In the genomic region with DNA sequence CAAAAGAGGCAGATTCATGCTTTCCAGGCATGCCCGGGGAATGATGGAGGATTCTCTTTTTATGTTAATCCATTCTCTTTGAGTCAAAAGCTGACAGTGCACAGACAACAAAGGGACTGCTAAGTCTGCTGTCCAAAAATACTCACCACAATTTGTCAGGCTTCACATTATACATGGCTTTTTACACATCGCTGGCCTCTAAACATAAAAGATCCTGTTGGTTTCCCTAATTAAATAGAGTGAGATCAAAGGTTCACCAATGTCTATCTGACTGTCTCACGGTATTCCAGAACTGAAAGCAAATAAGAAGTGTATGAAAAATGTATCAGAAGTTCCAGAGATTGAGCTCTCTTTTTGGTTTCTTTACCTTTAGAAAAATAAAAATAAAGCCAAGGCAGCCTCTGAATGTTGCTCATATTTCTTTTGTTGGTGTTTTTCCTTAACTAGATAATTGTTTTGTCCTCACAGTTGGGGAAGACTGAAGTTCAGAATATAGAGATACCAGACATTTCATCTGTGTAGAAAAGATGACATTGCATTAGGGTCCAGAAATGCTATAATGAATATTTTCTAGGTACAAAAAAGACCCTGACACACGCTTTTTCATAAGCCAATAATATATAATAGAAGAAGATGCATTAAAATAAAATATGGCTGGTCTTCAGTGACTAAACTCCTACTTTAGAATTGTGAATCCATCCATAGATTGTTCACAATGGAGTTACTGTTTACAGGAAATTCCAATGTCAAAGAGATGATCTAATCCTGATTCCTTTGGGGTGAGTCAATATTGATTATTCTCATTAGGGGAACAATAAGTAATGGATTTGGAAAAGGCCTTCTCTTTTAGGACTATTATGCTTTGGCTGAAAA, we compare ENCODE assay signal across 1 cellular context.
TF ChIP-seq lines count a peak whose summit lies in the region.

No MANE protein-coding gene starts in this region.

TF ChIP-seq in HepG2, 621 proteins besides CTCF, POLR2A, EP300 and RAD21 (continued from another document and continues in another):
- TF ChIP-seq, protein P1, sequence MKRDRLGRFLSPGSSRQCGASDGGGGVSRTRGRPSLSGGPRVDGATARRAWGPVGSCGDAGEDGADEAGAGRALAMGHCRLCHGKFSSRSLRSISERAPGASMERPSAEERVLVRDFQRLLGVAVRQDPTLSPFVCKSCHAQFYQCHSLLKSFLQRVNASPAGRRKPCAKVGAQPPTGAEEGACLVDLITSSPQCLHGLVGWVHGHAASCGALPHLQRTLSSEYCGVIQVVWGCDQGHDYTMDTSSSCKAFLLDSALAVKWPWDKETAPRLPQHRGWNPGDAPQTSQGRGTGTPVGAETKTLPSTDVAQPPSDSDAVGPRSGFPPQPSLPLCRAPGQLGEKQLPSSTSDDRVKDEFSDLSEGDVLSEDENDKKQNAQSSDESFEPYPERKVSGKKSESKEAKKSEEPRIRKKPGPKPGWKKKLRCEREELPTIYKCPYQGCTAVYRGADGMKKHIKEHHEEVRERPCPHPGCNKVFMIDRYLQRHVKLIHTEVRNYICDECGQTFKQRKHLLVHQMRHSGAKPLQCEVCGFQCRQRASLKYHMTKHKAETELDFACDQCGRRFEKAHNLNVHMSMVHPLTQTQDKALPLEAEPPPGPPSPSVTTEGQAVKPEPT (CRISPR knock-in tag; IDR thresholded peaks at IDR 0.05; ENCODE audit: low read depth) = no peak
- TF ChIP-seq CREM (IDR thresholded peaks at IDR 0.05) = peak; percentile 71
- TF ChIP-seq CREM (CRISPR knock-in tag; IDR thresholded peaks at IDR 0.05) = no peak
- TF ChIP-seq, protein P2, sequence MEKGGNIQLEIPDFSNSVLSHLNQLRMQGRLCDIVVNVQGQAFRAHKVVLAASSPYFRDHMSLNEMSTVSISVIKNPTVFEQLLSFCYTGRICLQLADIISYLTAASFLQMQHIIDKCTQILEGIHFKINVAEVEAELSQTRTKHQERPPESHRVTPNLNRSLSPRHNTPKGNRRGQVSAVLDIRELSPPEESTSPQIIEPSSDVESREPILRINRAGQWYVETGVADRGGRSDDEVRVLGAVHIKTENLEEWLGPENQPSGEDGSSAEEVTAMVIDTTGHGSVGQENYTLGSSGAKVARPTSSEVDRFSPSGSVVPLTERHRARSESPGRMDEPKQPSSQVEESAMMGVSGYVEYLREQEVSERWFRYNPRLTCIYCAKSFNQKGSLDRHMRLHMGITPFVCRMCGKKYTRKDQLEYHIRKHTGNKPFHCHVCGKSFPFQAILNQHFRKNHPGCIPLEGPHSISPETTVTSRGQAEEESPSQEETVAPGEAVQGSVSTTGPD (CRISPR knock-in tag; IDR thresholded peaks at IDR 0.05) = no peak
- TF ChIP-seq, protein P3, sequence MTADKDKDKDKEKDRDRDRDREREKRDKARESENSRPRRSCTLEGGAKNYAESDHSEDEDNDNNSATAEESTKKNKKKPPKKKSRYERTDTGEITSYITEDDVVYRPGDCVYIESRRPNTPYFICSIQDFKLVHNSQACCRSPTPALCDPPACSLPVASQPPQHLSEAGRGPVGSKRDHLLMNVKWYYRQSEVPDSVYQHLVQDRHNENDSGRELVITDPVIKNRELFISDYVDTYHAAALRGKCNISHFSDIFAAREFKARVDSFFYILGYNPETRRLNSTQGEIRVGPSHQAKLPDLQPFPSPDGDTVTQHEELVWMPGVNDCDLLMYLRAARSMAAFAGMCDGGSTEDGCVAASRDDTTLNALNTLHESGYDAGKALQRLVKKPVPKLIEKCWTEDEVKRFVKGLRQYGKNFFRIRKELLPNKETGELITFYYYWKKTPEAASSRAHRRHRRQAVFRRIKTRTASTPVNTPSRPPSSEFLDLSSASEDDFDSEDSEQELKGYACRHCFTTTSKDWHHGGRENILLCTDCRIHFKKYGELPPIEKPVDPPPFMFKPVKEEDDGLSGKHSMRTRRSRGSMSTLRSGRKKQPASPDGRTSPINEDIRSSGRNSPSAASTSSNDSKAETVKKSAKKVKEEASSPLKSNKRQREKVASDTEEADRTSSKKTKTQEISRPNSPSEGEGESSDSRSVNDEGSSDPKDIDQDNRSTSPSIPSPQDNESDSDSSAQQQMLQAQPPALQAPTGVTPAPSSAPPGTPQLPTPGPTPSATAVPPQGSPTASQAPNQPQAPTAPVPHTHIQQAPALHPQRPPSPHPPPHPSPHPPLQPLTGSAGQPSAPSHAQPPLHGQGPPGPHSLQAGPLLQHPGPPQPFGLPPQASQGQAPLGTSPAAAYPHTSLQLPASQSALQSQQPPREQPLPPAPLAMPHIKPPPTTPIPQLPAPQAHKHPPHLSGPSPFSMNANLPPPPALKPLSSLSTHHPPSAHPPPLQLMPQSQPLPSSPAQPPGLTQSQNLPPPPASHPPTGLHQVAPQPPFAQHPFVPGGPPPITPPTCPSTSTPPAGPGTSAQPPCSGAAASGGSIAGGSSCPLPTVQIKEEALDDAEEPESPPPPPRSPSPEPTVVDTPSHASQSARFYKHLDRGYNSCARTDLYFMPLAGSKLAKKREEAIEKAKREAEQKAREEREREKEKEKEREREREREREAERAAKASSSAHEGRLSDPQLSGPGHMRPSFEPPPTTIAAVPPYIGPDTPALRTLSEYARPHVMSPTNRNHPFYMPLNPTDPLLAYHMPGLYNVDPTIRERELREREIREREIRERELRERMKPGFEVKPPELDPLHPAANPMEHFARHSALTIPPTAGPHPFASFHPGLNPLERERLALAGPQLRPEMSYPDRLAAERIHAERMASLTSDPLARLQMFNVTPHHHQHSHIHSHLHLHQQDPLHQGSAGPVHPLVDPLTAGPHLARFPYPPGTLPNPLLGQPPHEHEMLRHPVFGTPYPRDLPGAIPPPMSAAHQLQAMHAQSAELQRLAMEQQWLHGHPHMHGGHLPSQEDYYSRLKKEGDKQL (CRISPR knock-in tag; IDR thresholded peaks at IDR 0.05; ENCODE audit: low read depth) = peak; percentile 89
- TF ChIP-seq, protein P4, sequence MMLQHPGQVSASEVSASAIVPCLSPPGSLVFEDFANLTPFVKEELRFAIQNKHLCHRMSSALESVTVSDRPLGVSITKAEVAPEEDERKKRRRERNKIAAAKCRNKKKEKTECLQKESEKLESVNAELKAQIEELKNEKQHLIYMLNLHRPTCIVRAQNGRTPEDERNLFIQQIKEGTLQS (CRISPR knock-in tag; IDR thresholded peaks at IDR 0.05) = peak; percentile 93
- no peak for TF ChIP-seq SIN3A (IDR thresholded peaks at IDR 0.05; ENCODE audit: borderline replicate concordance, low read depth, low read length)
- TF ChIP-seq, protein P5, sequence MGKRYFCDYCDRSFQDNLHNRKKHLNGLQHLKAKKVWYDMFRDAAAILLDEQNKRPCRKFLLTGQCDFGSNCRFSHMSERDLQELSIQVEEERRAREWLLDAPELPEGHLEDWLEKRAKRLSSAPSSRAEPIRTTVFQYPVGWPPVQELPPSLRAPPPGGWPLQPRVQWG (CRISPR knock-in tag; IDR thresholded peaks at IDR 0.05; ENCODE audit: borderline replicate concordance, low read depth) = no peak
- TF ChIP-seq, protein P6, sequence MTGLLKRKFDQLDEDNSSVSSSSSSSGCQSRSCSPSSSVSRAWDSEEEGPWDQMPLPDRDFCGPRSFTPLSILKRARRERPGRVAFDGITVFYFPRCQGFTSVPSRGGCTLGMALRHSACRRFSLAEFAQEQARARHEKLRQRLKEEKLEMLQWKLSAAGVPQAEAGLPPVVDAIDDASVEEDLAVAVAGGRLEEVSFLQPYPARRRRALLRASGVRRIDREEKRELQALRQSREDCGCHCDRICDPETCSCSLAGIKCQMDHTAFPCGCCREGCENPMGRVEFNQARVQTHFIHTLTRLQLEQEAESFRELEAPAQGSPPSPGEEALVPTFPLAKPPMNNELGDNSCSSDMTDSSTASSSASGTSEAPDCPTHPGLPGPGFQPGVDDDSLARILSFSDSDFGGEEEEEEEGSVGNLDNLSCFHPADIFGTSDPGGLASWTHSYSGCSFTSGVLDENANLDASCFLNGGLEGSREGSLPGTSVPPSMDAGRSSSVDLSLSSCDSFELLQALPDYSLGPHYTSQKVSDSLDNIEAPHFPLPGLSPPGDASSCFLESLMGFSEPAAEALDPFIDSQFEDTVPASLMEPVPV (CRISPR knock-in tag; IDR thresholded peaks at IDR 0.05) = no peak
- peak; percentile 95 for TF ChIP-seq SOX13 (IDR thresholded peaks at IDR 0.05)
- TF ChIP-seq SOX13 (CRISPR knock-in tag; conservative IDR thresholded peaks at IDR 0.05 in 1 of 2, IDR thresholded peaks at IDR 0.05 in 1 of 2) = peak in 1 of 2 experiments; percentile 99; a peak in 2 of 4 replicates
- TF ChIP-seq ISL2 (CRISPR knock-in tag; IDR thresholded peaks at IDR 0.05) = peak; percentile 94
- peak; percentile 61 to 65 for TF ChIP-seq MAFK (conservative IDR thresholded peaks at IDR 0.05 in 1 of 2, IDR thresholded peaks at IDR 0.05 in 1 of 2; ENCODE audit: low read length in 2 of 2)
- peak; percentile 72 for TF ChIP-seq RCOR2 (CRISPR knock-in tag; IDR thresholded peaks at IDR 0.05)
- TF ChIP-seq, protein P7, sequence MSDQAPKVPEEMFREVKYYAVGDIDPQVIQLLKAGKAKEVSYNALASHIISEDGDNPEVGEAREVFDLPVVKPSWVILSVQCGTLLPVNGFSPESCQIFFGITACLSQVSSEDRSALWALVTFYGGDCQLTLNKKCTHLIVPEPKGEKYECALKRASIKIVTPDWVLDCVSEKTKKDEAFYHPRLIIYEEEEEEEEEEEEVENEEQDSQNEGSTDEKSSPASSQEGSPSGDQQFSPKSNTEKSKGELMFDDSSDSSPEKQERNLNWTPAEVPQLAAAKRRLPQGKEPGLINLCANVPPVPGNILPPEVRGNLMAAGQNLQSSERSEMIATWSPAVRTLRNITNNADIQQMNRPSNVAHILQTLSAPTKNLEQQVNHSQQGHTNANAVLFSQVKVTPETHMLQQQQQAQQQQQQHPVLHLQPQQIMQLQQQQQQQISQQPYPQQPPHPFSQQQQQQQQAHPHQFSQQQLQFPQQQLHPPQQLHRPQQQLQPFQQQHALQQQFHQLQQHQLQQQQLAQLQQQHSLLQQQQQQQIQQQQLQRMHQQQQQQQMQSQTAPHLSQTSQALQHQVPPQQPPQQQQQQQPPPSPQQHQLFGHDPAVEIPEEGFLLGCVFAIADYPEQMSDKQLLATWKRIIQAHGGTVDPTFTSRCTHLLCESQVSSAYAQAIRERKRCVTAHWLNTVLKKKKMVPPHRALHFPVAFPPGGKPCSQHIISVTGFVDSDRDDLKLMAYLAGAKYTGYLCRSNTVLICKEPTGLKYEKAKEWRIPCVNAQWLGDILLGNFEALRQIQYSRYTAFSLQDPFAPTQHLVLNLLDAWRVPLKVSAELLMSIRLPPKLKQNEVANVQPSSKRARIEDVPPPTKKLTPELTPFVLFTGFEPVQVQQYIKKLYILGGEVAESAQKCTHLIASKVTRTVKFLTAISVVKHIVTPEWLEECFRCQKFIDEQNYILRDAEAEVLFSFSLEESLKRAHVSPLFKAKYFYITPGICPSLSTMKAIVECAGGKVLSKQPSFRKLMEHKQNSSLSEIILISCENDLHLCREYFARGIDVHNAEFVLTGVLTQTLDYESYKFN (CRISPR knock-in tag; conservative IDR thresholded peaks at IDR 0.05) = peak; percentile 80
- peak; percentile 14; the same call in 1 of the 2 replicates for TF ChIP-seq MED13 (CRISPR knock-in tag; IDR thresholded peaks at IDR 0.05)
- TF ChIP-seq, protein P8, sequence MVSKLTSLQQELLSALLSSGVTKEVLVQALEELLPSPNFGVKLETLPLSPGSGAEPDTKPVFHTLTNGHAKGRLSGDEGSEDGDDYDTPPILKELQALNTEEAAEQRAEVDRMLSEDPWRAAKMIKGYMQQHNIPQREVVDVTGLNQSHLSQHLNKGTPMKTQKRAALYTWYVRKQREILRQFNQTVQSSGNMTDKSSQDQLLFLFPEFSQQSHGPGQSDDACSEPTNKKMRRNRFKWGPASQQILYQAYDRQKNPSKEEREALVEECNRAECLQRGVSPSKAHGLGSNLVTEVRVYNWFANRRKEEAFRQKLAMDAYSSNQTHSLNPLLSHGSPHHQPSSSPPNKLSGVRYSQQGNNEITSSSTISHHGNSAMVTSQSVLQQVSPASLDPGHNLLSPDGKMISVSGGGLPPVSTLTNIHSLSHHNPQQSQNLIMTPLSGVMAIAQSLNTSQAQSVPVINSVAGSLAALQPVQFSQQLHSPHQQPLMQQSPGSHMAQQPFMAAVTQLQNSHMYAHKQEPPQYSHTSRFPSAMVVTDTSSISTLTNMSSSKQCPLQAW (CRISPR knock-in tag; IDR thresholded peaks at IDR 0.05) = no peak
- no peak for TF ChIP-seq SMARCE1 (IDR thresholded peaks at IDR 0.05; ENCODE audit: borderline replicate concordance)
- TF ChIP-seq, protein P9, sequence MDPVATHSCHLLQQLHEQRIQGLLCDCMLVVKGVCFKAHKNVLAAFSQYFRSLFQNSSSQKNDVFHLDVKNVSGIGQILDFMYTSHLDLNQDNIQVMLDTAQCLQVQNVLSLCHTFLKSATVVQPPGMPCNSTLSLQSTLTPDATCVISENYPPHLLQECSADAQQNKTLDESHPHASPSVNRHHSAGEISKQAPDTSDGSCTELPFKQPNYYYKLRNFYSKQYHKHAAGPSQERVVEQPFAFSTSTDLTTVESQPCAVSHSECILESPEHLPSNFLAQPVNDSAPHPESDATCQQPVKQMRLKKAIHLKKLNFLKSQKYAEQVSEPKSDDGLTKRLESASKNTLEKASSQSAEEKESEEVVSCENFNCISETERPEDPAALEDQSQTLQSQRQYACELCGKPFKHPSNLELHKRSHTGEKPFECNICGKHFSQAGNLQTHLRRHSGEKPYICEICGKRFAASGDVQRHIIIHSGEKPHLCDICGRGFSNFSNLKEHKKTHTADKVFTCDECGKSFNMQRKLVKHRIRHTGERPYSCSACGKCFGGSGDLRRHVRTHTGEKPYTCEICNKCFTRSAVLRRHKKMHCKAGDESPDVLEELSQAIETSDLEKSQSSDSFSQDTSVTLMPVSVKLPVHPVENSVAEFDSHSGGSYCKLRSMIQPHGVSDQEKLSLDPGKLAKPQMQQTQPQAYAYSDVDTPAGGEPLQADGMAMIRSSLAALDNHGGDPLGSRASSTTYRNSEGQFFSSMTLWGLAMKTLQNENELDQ (CRISPR knock-in tag; IDR thresholded peaks at IDR 0.05; ENCODE audit: borderline replicate concordance) = no peak
- no peak for TF ChIP-seq FOXM1 (CRISPR knock-in tag; IDR thresholded peaks at IDR 0.05)
- peak; percentile 95 for TF ChIP-seq TEAD3 (CRISPR knock-in tag; optimal IDR thresholded peaks at IDR 0.05; ENCODE audit: borderline replicate concordance)
- peak; percentile 95 for TF ChIP-seq HMG20A (CRISPR knock-in tag; IDR thresholded peaks at IDR 0.05; ENCODE audit: borderline replicate concordance)
- TF ChIP-seq, protein P10, sequence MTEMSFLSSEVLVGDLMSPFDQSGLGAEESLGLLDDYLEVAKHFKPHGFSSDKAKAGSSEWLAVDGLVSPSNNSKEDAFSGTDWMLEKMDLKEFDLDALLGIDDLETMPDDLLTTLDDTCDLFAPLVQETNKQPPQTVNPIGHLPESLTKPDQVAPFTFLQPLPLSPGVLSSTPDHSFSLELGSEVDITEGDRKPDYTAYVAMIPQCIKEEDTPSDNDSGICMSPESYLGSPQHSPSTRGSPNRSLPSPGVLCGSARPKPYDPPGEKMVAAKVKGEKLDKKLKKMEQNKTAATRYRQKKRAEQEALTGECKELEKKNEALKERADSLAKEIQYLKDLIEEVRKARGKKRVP (CRISPR knock-in tag; IDR thresholded peaks at IDR 0.05) = no peak
- TF ChIP-seq GZF1 (CRISPR knock-in tag; IDR thresholded peaks at IDR 0.05) = no peak
- peak; percentile 25; the same call in 1 of the 2 replicates for TF ChIP-seq HDAC1 (CRISPR knock-in tag; IDR thresholded peaks at IDR 0.05)
- no peak for TF ChIP-seq ZNF354B (CRISPR knock-in tag; IDR thresholded peaks at IDR 0.05)
- TF ChIP-seq FOXA1 (IDR thresholded peaks at IDR 0.05) = peak; percentile 90
- peak; percentile 92 for TF ChIP-seq FOXA1 (CRISPR knock-in tag; IDR thresholded peaks at IDR 0.05)
- peak; percentile 31; the same call in 1 of the 2 replicates for TF ChIP-seq MBD4 (IDR thresholded peaks at IDR 0.05; ENCODE audit: borderline replicate concordance, low read length)
- TF ChIP-seq, protein P11, sequence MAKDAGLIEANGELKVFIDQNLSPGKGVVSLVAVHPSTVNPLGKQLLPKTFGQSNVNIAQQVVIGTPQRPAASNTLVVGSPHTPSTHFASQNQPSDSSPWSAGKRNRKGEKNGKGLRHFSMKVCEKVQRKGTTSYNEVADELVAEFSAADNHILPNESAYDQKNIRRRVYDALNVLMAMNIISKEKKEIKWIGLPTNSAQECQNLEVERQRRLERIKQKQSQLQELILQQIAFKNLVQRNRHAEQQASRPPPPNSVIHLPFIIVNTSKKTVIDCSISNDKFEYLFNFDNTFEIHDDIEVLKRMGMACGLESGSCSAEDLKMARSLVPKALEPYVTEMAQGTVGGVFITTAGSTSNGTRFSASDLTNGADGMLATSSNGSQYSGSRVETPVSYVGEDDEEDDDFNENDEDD (CRISPR knock-in tag; IDR thresholded peaks at IDR 0.05; ENCODE audit: borderline replicate concordance) = no peak
